8 cellular contexts compared by ENCODE assay signal in genomic region chr1:228089520-228090380, GRCh38. TPM values are rescaled to one million over a fixed set of nuclear protein-coding genes. Genes with fewer than 3 reads are reported as not detected.
A peak's percentile ranks its signal among the peaks of the same experiment; 100 is the strongest.
DNase-seq lines count a peak whose midpoint lies in the region; ATAC-seq and TF ChIP-seq lines count a peak whose summit lies in the region.

No MANE protein-coding gene starts in this region.

- H3K36me3 ChIP-seq in left ventricle myocardium inferior, result peaks cover 5% of the 10 kb centered on the region

- H3K27ac Mint-ChIP-seq in activated CD4-positive, alpha-beta T cell treated with anti-CD3 and anti-CD28 coated beads, Interleukin-2, amount 10 ng/mL, durations not matched to agents 7 days and 5 days, result peak overlapping the region; percentile 0
- H3K27ac Mint-ChIP-seq in T-helper 17 cell (peak overlapping the region; percentile 94), Calu3 (ENCODE audit: unreplicated experiment) (no peak overlapping the region)
- H3K27ac Mint-ChIP-seq in stimulated activated naive B cell treated with anti-CD40 and anti-IgM and Interleukin-4, amounts not matched to agents 10 μg/mL and 1 μg/mL and 100 μg/mL, for 72 hours, result peak overlapping the region; percentile 84

- BruUV-seq in Calu3 (replicated peaks; lab: Mats Ljungman, UMichigan), result no TSS peak

- TF ChIP-seq CTCF in left ventricle myocardium inferior (IDR thresholded peaks at IDR 0.05; ENCODE audit: borderline replicate concordance) (no peak), Calu3 (IDR thresholded peaks at IDR 0.05; ENCODE audit: unreplicated experiment) (no peak)

- peaks cover 79% of the 10 kb centered on the region for H3K36me3 Mint-ChIP-seq in activated CD4-positive, alpha-beta T cell treated with anti-CD3 and anti-CD28 coated beads, Interleukin-2, amount 10 ng/mL, durations not matched to agents 7 days and 5 days (ENCODE audit: low read depth)
- H3K36me3 Mint-ChIP-seq in T-helper 17 cell (ENCODE audit: low read depth), result no peaks in the 10 kb centered on the region
- H3K36me3 Mint-ChIP-seq in stimulated activated naive B cell treated with anti-CD40 and anti-IgM and Interleukin-4, amounts not matched to agents 10 μg/mL and 1 μg/mL and 100 μg/mL, for 72 hours, result peaks cover 31 to 65% of the 10 kb centered on the region in 2 donors
- H3K36me3 Mint-ChIP-seq in Calu3 (ENCODE audit: insufficient read depth, unreplicated experiment), result peaks cover 100% of the 10 kb centered on the region

- CTCF ChIA-PET in activated CD4-positive, alpha-beta T cell treated with anti-CD3 and anti-CD28 coated beads, Interleukin-2, amount 10 ng/mL, durations not matched to agents 7 days and 5 days (lab: Charles Lee), result interaction anchor here (1.5 to 1.6 kb wide), 2 partner anchors 48 to 50 kb away, joined by 3 read pairs; partner anchors contain the start of gene GUK1
- CTCF ChIA-PET in Calu3 (lab: Charles Lee), result no interaction called here

- peaks cover 9% of the 10 kb centered on the region for H3K9me3 Mint-ChIP-seq in activated CD4-positive, alpha-beta T cell treated with anti-CD3 and anti-CD28 coated beads, Interleukin-2, amount 10 ng/mL, durations not matched to agents 7 days and 5 days
- peaks cover 5 to 6% of the 10 kb centered on the region in 2 donors for H3K9me3 Mint-ChIP-seq in stimulated activated naive B cell treated with anti-CD40 and anti-IgM and Interleukin-4, amounts not matched to agents 10 μg/mL and 1 μg/mL and 100 μg/mL, for 72 hours
- no peaks in the 10 kb centered on the region for H3K9me3 Mint-ChIP-seq in Calu3 (ENCODE audit: low read depth, unreplicated experiment)

- no peaks in the 10 kb centered on the region for H3K27me3 ChIP-seq in left ventricle myocardium inferior (ENCODE audit: low read depth)

- H3K4me3 Mint-ChIP-seq in activated CD4-positive, alpha-beta T cell treated with anti-CD3 and anti-CD28 coated beads, Interleukin-2, amount 10 ng/mL, durations not matched to agents 7 days and 5 days, result no peak overlapping the region
- H3K4me3 Mint-ChIP-seq in T-helper 17 cell, result peak overlapping the region; percentile 87
- peak overlapping the region; percentile 51 to 62 for H3K4me3 Mint-ChIP-seq in stimulated activated naive B cell treated with anti-CD40 and anti-IgM and Interleukin-4, amounts not matched to agents 10 μg/mL and 1 μg/mL and 100 μg/mL, for 72 hours
- no peak overlapping the region for H3K4me3 Mint-ChIP-seq in Calu3 (ENCODE audit: low read depth, unreplicated experiment)

- POLR2A ChIA-PET in activated CD4-positive, alpha-beta T cell treated with anti-CD3 and anti-CD28 coated beads, Interleukin-2, amount 10 ng/mL, durations not matched to agents 7 days and 5 days (lab: Charles Lee), result no interaction called here

- ATAC-seq in T-helper 17 cell, result peak; percentile 11
- ATAC-seq in stimulated activated naive B cell treated with anti-CD40 and anti-IgM and Interleukin-4, amounts not matched to agents 10 μg/mL and 1 μg/mL and 100 μg/mL, for 72 hours (replicated peaks), result peak; percentile 83 to 87
- ATAC-seq in GM21528 (IDR thresholded peaks at IDR 0.05; ENCODE audit: low FRiP score, unreplicated experiment), result no peak

- no peaks in the 10 kb centered on the region for H3K27me3 Mint-ChIP-seq in activated CD4-positive, alpha-beta T cell treated with anti-CD3 and anti-CD28 coated beads, Interleukin-2, amount 10 ng/mL, durations not matched to agents 7 days and 5 days
- H3K27me3 Mint-ChIP-seq in T-helper 17 cell (no peaks in the 10 kb centered on the region), Calu3 (ENCODE audit: unreplicated experiment) (no peaks in the 10 kb centered on the region)
- H3K27me3 Mint-ChIP-seq in stimulated activated naive B cell treated with anti-CD40 and anti-IgM and Interleukin-4, amounts not matched to agents 10 μg/mL and 1 μg/mL and 100 μg/mL, for 72 hours, result no peaks in the 10 kb centered on the region

- H3K4me1 Mint-ChIP-seq in activated CD4-positive, alpha-beta T cell treated with anti-CD3 and anti-CD28 coated beads, Interleukin-2, amount 10 ng/mL, durations not matched to agents 7 days and 5 days, result peaks cover 70% of the 10 kb centered on the region
- H3K4me1 Mint-ChIP-seq in T-helper 17 cell (peaks cover 61% of the 10 kb centered on the region), Calu3 (ENCODE audit: low read depth, unreplicated experiment) (peaks cover 73% of the 10 kb centered on the region)
- peaks cover 51 to 80% of the 10 kb centered on the region in 2 donors for H3K4me1 Mint-ChIP-seq in stimulated activated naive B cell treated with anti-CD40 and anti-IgM and Interleukin-4, amounts not matched to agents 10 μg/mL and 1 μg/mL and 100 μg/mL, for 72 hours

- intact Hi-C loops in left ventricle myocardium inferior (cut with micrococcal nuclease), result no loop called here
- intact Hi-C loops in Calu3 (cut with micrococcal nuclease; ENCODE audit: unreplicated experiment), result no loop called here

- no peak for DNase-seq in activated CD4-positive, alpha-beta T cell treated with anti-CD3 and anti-CD28 coated beads, Interleukin-2, amount 10 ng/mL, durations not matched to agents 7 days and 5 days
- DNase-seq in activated CD4-positive, alpha-beta T cell treated with anti-CD3 and anti-CD28 coated beads, Interleukin-2, amount 50 U/mL, for 1 hour, result no peak
- DNase-seq in T-helper 17 cell, result no peak
- DNase-seq in left ventricle myocardium inferior, result peak; percentile 8
- no peak for DNase-seq in stimulated activated naive B cell treated with anti-CD40 and anti-IgM and Interleukin-4, amounts not matched to agents 10 μg/mL and 1 μg/mL and 100 μg/mL, for 72 hours
- DNase-seq in LoVo (ENCODE audit: low spot score), result no peak
- DNase-seq in Calu3, result no peak

- H3K9me3 ChIP-seq in T-helper 17 cell (ENCODE audit: control insufficient read depth, low read length, poor library complexity, severe bottlenecking) (peaks cover 2% of the 10 kb centered on the region), left ventricle myocardium inferior (replicated peaks) (peaks cover 10% of the 10 kb centered on the region)

- H3K4me3 ChIP-seq in left ventricle myocardium inferior, result peak overlapping the region; percentile 18

- H3K4me1 ChIP-seq in left ventricle myocardium inferior, result peaks cover 94% of the 10 kb centered on the region

- H3K27ac ChIP-seq in left ventricle myocardium inferior (replicated peaks), result peak overlapping the region; percentile 99

RNA-seq across cellular contexts. Expression of gene ARF1, which starts 7.2 kb away (rescaled TPM):
- total RNA-seq in activated CD4-positive, alpha-beta T cell treated with anti-CD3 and anti-CD28 coated beads, Interleukin-2, amount 10 ng/mL, durations not matched to agents 7 days and 5 days, result 100 to 1,000 TPM; 267 to 285 TPM
- 100 to 1,000 TPM; 325 to 382 TPM for total RNA-seq in T-helper 17 cell
- total RNA-seq in left ventricle myocardium inferior, result 294 TPM
- total RNA-seq in Calu3 (2022), result 510 and 512 TPM in 2 replicates

RNA-seq across cellular contexts. Expression of gene C1orf35, which starts 13.4 kb away (rescaled TPM):
- total RNA-seq in activated CD4-positive, alpha-beta T cell treated with anti-CD3 and anti-CD28 coated beads, Interleukin-2, amount 10 ng/mL, durations not matched to agents 7 days and 5 days, result 10 to 100 TPM; 14.4 to 24.4 TPM
- total RNA-seq in T-helper 17 cell (10 to 100 TPM; 20.9 to 21.6 TPM), left ventricle myocardium inferior (7.1 TPM), Calu3 (2022) (38.1 and 39.3 TPM in 2 replicates)

RNA-seq across cellular contexts. Expression of gene MRPL55, which starts 19.3 kb away (rescaled TPM):
- total RNA-seq in activated CD4-positive, alpha-beta T cell treated with anti-CD3 and anti-CD28 coated beads, Interleukin-2, amount 10 ng/mL, durations not matched to agents 7 days and 5 days, result 10 to 100 TPM; 38.6 to 44.1 TPM
- total RNA-seq in T-helper 17 cell (10 to 100 TPM; 55.2 to 59.9 TPM), left ventricle myocardium inferior (51.0 TPM), Calu3 (2022) (69.1 and 72.3 TPM in 2 replicates)

RNA-seq across cellular contexts. Expression of gene GUK1, which starts 50.3 kb away (rescaled TPM):
- 100 to 1,000 TPM; 207 to 260 TPM for total RNA-seq in activated CD4-positive, alpha-beta T cell treated with anti-CD3 and anti-CD28 coated beads, Interleukin-2, amount 10 ng/mL, durations not matched to agents 7 days and 5 days
- 100 to 1,000 TPM; 233 to 245 TPM for total RNA-seq in T-helper 17 cell
- 150 TPM for total RNA-seq in left ventricle myocardium inferior
- total RNA-seq in Calu3 (2022), result 238 and 262 TPM in 2 replicates

RNA-seq across cellular contexts. Expression of gene GJC2, which starts 60.0 kb away (rescaled TPM):
- under 1 TPM; 0.40 to 0.62 TPM for total RNA-seq in activated CD4-positive, alpha-beta T cell treated with anti-CD3 and anti-CD28 coated beads, Interleukin-2, amount 10 ng/mL, durations not matched to agents 7 days and 5 days
- total RNA-seq in T-helper 17 cell (1 to 10 TPM in 1 of 2 donors, under 1 TPM in 1; 0.94 to 1.9 TPM), left ventricle myocardium inferior (1.0 TPM), Calu3 (2022) (1.2 and 1.3 TPM in 2 replicates)

Comparison
In these comparisons a context has a peak if more than half of its experiments do, and no peak if none do; other contexts are left out.
1. H3K4me3 Mint-ChIP-seq: peak in T-helper 17 cell (single experiment) and stimulated activated naive B cell treated with anti-CD40 and anti-IgM and Interleukin-4, amounts not matched to agents 10 μg/mL and 1 μg/mL and 100 μg/mL, for 72 hours (2 of 2); none in activated CD4-positive, alpha-beta T cell treated with anti-CD3 and anti-CD28 coated beads, Interleukin-2, amount 10 ng/mL, durations not matched to agents 7 days and 5 days (single experiment) and Calu3 (single experiment).